In the genomic region with DNA sequence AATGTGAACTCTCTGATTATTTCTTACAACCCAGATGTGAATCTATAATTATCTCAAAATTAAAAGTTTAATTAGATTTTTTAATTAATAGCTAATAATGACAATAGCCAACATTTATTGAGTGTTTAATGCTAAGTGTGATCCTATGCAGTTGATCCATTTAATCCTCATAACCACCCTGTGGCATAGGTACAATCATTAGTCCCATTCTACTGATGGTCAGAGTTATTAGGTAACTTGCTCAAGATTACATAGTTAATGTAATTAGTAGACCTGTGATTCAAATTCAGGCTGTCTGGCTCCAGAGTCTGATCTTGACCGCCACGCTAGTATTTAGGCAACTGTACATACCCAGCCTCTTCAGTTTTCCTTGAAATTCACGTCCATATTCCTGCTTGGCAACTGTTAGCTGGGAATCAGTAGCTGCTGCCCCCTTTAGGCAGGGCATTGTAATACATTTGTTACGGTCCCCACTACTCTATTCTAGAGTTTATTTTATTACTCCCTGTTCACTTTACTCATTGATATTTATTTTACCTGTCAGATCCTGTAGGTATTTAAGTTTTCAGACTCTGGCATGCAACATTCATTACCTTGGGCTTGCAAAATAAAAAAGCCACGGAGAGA, we compare ENCODE assay signal across 1 cellular context.
A peak's percentile ranks its signal among the peaks of the same experiment; 100 is the strongest.
TF ChIP-seq lines count a peak whose summit lies in the region.

No MANE protein-coding gene starts in this region.

TF ChIP-seq in GM12878, 131 proteins besides CTCF, POLR2A, EP300 and RAD21 (continued from another document):
- no peak for TF ChIP-seq RUNX3 (IDR thresholded peaks at IDR 0.05; ENCODE audit: low read length)
- TF ChIP-seq POU2F2 (IDR thresholded peaks at IDR 0.05; ENCODE audit: borderline replicate concordance, low read depth, low read length): 0 out of 3 replicates have a peak, but pooled peaks have one; percentile 25
- TF ChIP-seq SRF (IDR thresholded peaks at IDR 0.05; ENCODE audit: low read depth in 2 of 2, low read length in 2 of 2): no peak
- peak; percentile 52; the same call in 1 of the 2 replicates for TF ChIP-seq SMC3 (IDR thresholded peaks at IDR 0.05; ENCODE audit: borderline replicate concordance, low read length)
- TF ChIP-seq, protein P1, sequence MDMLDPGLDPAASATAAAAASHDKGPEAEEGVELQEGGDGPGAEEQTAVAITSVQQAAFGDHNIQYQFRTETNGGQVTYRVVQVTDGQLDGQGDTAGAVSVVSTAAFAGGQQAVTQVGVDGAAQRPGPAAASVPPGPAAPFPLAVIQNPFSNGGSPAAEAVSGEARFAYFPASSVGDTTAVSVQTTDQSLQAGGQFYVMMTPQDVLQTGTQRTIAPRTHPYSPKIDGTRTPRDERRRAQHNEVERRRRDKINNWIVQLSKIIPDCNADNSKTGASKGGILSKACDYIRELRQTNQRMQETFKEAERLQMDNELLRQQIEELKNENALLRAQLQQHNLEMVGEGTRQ (IDR thresholded peaks at IDR 0.05; ENCODE audit: borderline replicate concordance, low read depth, low read length): no peak
- no peak for TF ChIP-seq STAT1 (conservative IDR thresholded peaks at IDR 0.05)
- TF ChIP-seq YY1 (IDR thresholded peaks at IDR 0.05; ENCODE audit: low read depth, low read length): 0 out of 2 replicates have a peak, but pooled peaks have one; percentile 31
- no peak for TF ChIP-seq CBX5 (IDR thresholded peaks at IDR 0.05; ENCODE audit: low read depth)
- TF ChIP-seq NR2C2 (IDR thresholded peaks at IDR 0.05; ENCODE audit: borderline replicate concordance, control insufficient read depth, insufficient read length, low read depth): no peak
- TF ChIP-seq IKZF1 (conservative IDR thresholded peaks at IDR 0.05): peak; percentile 38; the same call in 1 of the 2 replicates
